Comparison of ENCODE assay signal across 8 cellular contexts in genomic region chr17:44947461-44948314, GRCh38. TPM values are rescaled to one million over a fixed set of nuclear protein-coding genes. Genes with fewer than 3 reads are reported as not detected.
DNase-seq lines count a peak whose midpoint lies in the region; ATAC-seq and TF ChIP-seq lines count a peak whose summit lies in the region.

TSS of gene KIF18B (minus strand) at chr17:44947773. CDS start at chr17:44936344, 11,429 bp downstream.

- H3K4me3 Mint-ChIP-seq in WTC11, result peak within 1 kb of the TSS; percentile 95
- H3K4me3 Mint-ChIP-seq in immature natural killer cell, result peak within 1 kb of the TSS; percentile 93 to 97 (median 95)

- intact Hi-C loops in spleen (cut with DNase I; ENCODE audit: low total_unique reads), result no loop called here

- H3K27me3 ChIP-seq in spleen (replicated peaks in 1 of 7), result peaks cover 0 to 14% (median 0%) of the 10 kb centered on the region in 7 donors

- H3K27me3 Mint-ChIP-seq in WTC11 (ENCODE audit: low read depth) (no peaks in the 10 kb centered on the region; the same call in 1 of the 2 replicates), immature natural killer cell (ENCODE audit: low read depth in 3 of 3) (peaks cover 4 to 6% (median 5%) of the 10 kb centered on the region in 3 donors)

- no peaks in the 10 kb centered on the region for H3K36me3 ChIP-seq in spleen

- H3K36me3 Mint-ChIP-seq in WTC11, result peaks cover 21% of the 10 kb centered on the region
- no peaks in the 10 kb centered on the region for H3K36me3 Mint-ChIP-seq in immature natural killer cell

- 1 to 3% (median 2%) methylated on average over 19 to 62 of the region's 62 CpGs for WGBS in spleen, 5 donors

- peaks cover 0 to 25% (median 19%) of the 10 kb centered on the region in 6 donors for H3K4me1 ChIP-seq in spleen

- peak in 2 of 3 donors; percentile 45 to 47 for TF ChIP-seq POLR2A in spleen (IDR thresholded peaks at IDR 0.05)

- H3K4me3 ChIP-seq in AG09309 (ENCODE audit: control insufficient read depth, low read depth, low read length), result peak within 1 kb of the TSS; percentile 89
- peak within 1 kb of the TSS; percentile 95 to 97 for H3K4me3 ChIP-seq in cardiac fibroblast (replicated peaks in 1 of 2; ENCODE audit: low read depth in 2 of 2, low read length in 2 of 2)
- peak within 1 kb of the TSS; percentile 59 to 78 (median 72) for H3K4me3 ChIP-seq in spleen

- CTCF ChIA-PET in WTC11 (lab: Charles Lee), result interaction anchor here (0.9 to 1.8 kb wide), 5 partner anchors 14 to 73 kb away, joined by 3 to 14 read pairs (median 7); partner anchors contain the start of gene C1QL1

- DNase-seq in AG09309 (ENCODE audit: low read depth), result peak; percentile 77
- peak; percentile 97 for DNase-seq in NCI-H345 (lab: John Stamatoyannopoulos, UW)
- DNase-seq in WTC11 (ENCODE audit: low spot score), result peak; percentile 89
- DNase-seq in cardiac fibroblast (ENCODE audit: low read depth in 2 of 2), result peak; percentile 95 to 98
- peak; percentile 86 to 88 (median 86) for DNase-seq in immature natural killer cell
- peak; percentile 94 for DNase-seq in spleen

- H3K27ac Mint-ChIP-seq in WTC11 (peak within 1 kb of the TSS; percentile 57; the same call in 1 of the 2 replicates), immature natural killer cell (peak within 1 kb of the TSS; percentile 89 to 98 (median 94))

- TF ChIP-seq CTCF in AG09309 (IDR thresholded peaks at IDR 0.05; ENCODE audit: control insufficient read depth, insufficient read depth, low read depth, low read length, missing control alignments) (no peak), WTC11 (IDR thresholded peaks at IDR 0.05) (no peak), cardiac fibroblast (IDR thresholded peaks at IDR 0.05; ENCODE audit: low read depth, low read length) (peak; percentile 15), spleen (IDR thresholded peaks at IDR 0.05 in 8 of 11, conservative IDR thresholded peaks at IDR 0.05 in 3 of 11) (peak in 4 of 11 experiments; percentile 5 to 25 (median 22))

- POLR2A ChIA-PET in WTC11 (lab: Charles Lee), result interaction anchor here (0.6 to 1.3 kb wide), 3 partner anchors 12 to 74 kb away, joined by 3 to 6 read pairs (median 4); no protein-coding TSS in a partner anchor

- H3K4me1 Mint-ChIP-seq in WTC11, result peaks cover 13% of the 10 kb centered on the region
- peaks cover 14 to 22% of the 10 kb centered on the region in 2 donors for H3K4me1 Mint-ChIP-seq in immature natural killer cell

- peak within 1 kb of the TSS; percentile 60 to 86 (median 80) for H3K27ac ChIP-seq in spleen

- ATAC-seq in GM18909 (IDR thresholded peaks at IDR 0.05; ENCODE audit: poor library complexity, unreplicated experiment), result peak; percentile 87
- peak; percentile 96 for ATAC-seq in HG03175 (IDR thresholded peaks at IDR 0.05; ENCODE audit: unreplicated experiment)
- ATAC-seq in WTC11, result peak; percentile 95

- H3K9me3 ChIP-seq in spleen, result no peaks in the 10 kb centered on the region

- H3K9me3 Mint-ChIP-seq in WTC11 (no peaks in the 10 kb centered on the region), immature natural killer cell (no peaks in the 10 kb centered on the region)

TF ChIP-seq in WTC11, 78 proteins besides CTCF, POLR2A, EP300 and RAD21 (continues in another document):
- TF ChIP-seq FOXP1 (CRISPR knock-in tag; IDR thresholded peaks at IDR 0.05; ENCODE audit: borderline replicate concordance) (peak; percentile 91), GABPB1 (CRISPR knock-in tag; IDR thresholded peaks at IDR 0.05) (peak; percentile 86), CREM (CRISPR knock-in tag; IDR thresholded peaks at IDR 0.05) (peak; percentile 32; the same call in 1 of the 2 replicates), ZBTB43 (CRISPR knock-in tag; IDR thresholded peaks at IDR 0.05) (peak; percentile 69; the same call in 1 of the 2 replicates), NFE2L1 (CRISPR knock-in tag; IDR thresholded peaks at IDR 0.05) (peak; percentile 40), TP53 (CRISPR knock-in tag; IDR thresholded peaks at IDR 0.05) (peak; percentile 80; the same call in 1 of the 2 replicates), NFYB (CRISPR knock-in tag; conservative IDR thresholded peaks at IDR 0.05; ENCODE audit: low read depth) (peak; percentile 75), OVOL2 (CRISPR knock-in tag; IDR thresholded peaks at IDR 0.05; ENCODE audit: borderline replicate concordance) (no peak), SMAD3 (CRISPR knock-in tag; IDR thresholded peaks at IDR 0.05; ENCODE audit: borderline replicate concordance) (0 out of 2 replicates have a peak, but pooled peaks have one; percentile 18), ZNF219 (CRISPR knock-in tag; IDR thresholded peaks at IDR 0.05; ENCODE audit: borderline replicate concordance) (no peak), AR (CRISPR knock-in tag; IDR thresholded peaks at IDR 0.05) (no peak), ZNF263 (CRISPR knock-in tag; IDR thresholded peaks at IDR 0.05; ENCODE audit: low read depth) (no peak), ATF1 (CRISPR knock-in tag; IDR thresholded peaks at IDR 0.05) (peak; percentile 45; the same call in 1 of the 2 replicates), TCF7 (CRISPR knock-in tag; IDR thresholded peaks at IDR 0.05; ENCODE audit: low read depth) (peak; percentile 36; the same call in 1 of the 2 replicates), SOX15 (CRISPR knock-in tag; IDR thresholded peaks at IDR 0.05) (no peak), MYBL2 (CRISPR knock-in tag; IDR thresholded peaks at IDR 0.05) (peak; percentile 99)
- TF ChIP-seq, protein P1, sequence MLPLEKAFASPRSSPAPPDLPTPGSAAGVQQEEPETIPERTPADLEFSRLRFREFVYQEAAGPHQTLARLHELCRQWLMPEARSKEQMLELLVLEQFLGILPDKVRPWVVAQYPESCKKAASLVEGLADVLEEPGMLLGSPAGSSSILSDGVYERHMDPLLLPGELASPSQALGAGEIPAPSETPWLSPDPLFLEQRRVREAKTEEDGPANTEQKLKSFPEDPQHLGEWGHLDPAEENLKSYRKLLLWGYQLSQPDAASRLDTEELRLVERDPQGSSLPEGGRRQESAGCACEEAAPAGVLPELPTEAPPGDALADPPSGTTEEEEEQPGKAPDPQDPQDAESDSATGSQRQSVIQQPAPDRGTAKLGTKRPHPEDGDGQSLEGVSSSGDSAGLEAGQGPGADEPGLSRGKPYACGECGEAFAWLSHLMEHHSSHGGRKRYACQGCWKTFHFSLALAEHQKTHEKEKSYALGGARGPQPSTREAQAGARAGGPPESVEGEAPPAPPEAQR (CRISPR knock-in tag; IDR thresholded peaks at IDR 0.05), result no peak
- TF ChIP-seq, protein P2, sequence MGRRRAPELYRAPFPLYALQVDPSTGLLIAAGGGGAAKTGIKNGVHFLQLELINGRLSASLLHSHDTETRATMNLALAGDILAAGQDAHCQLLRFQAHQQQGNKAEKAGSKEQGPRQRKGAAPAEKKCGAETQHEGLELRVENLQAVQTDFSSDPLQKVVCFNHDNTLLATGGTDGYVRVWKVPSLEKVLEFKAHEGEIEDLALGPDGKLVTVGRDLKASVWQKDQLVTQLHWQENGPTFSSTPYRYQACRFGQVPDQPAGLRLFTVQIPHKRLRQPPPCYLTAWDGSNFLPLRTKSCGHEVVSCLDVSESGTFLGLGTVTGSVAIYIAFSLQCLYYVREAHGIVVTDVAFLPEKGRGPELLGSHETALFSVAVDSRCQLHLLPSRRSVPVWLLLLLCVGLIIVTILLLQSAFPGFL (CRISPR knock-in tag; IDR thresholded peaks at IDR 0.05; ENCODE audit: borderline replicate concordance), result peak; percentile 62; the same call in 1 of the 2 replicates

RNA-seq across cellular contexts. Expression of gene KIF18B, which starts in this region (rescaled TPM):
- 62.2 to 82.2 TPM (median 66.3 TPM) in 3 replicates for total RNA-seq in WTC11 (2021)
- polyA plus RNA-seq in immature natural killer cell, result under 1 TPM in 1 of 3 donors, not detected in 2; 0.37 TPM
- 1 to 10 TPM; 1.1 to 5.8 (median 4.4) TPM for total RNA-seq in spleen
- polyA plus RNA-seq in spleen, result 1 to 10 TPM in 2 of 3 donors, under 1 TPM in 1; 0.26 to 1.5 (median 1.2) TPM

Comparison
In these comparisons a context has a peak if more than half of its experiments do, and no peak if none do; other contexts are left out.
1. Peak in every context shown above with its lines: DNase-seq, ATAC-seq, H3K4me3 ChIP-seq and H3K27ac ChIP-seq.
2. Peak in DNase-seq in immature natural killer cell; RNA of the gene not detected or under 1 TPM.